Comparison of ENCODE assay signal across 19 cellular contexts in the genomic region with DNA sequence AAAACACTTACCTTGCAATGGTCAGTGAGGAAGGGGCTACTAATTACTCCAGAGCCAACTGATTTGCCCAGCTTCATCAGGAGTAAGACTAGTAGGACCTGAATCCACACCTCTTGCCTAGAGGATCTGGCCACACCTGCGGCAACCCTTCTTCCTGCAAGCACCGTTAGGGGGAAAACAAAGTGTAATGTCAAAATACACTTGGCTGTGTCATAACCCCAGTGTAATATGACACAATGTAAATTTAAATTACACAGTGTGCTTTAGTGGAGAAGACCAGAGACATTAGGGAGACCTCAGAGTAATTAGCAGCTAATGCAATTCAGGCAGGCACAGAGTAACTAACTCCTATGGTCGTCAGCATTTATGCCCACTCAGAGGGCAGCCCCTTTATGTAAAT.
DNase-seq lines count a peak whose midpoint lies in the region; ATAC-seq and TF ChIP-seq lines count a peak whose summit lies in the region.
"Had no signal": no experiment of that assay in that cellular context is flagged by ENCODE, and none has a peak within 500 bp of the region (broad histone marks: within the 10 kb centered on the region; RNA-seq: fewer than 3 reads in every experiment).

No MANE protein-coding gene starts in this region.

- in situ Hi-C loops in ACHN (cut with HindIII; ENCODE audit: low pct_ligation_motif_present, low pct_unique_long_range_greater_than_20kb, low sequenced_read_pairs) = no loop called here

- H3K4me3 Mint-ChIP-seq in activated CD4-positive, alpha-beta T cell treated with anti-CD3 and anti-CD28 coated beads, Interleukin-2, amount 10 ng/mL, durations not matched to agents 24 days and 14 days = no peak overlapping the region
- H3K4me3 Mint-ChIP-seq: CD8-positive, alpha-beta T cell; T-helper 2 cell treated with Interferon-gamma antibody and Interleukin-4, amounts not matched to agents 5 μg/mL and 100 μg/mL, for 36 hours had no signal

- ATAC-seq in mucosa of descending colon (peak; percentile 33), HG03469 (IDR thresholded peaks at IDR 0.05; ENCODE audit: unreplicated experiment) (no peak)
- ATAC-seq: CD8-positive, alpha-beta T cell; esophagus mucosa; HCT116; K562; PC-3 had no signal

- H3K27ac Mint-ChIP-seq in activated CD4-positive, alpha-beta T cell treated with anti-CD3 and anti-CD28 coated beads, Interleukin-2, amount 10 ng/mL, durations not matched to agents 24 days and 14 days = no peak overlapping the region
- H3K27ac Mint-ChIP-seq: CD8-positive, alpha-beta T cell; T-helper 2 cell treated with Interferon-gamma antibody and Interleukin-4, amounts not matched to agents 5 μg/mL and 100 μg/mL, for 36 hours had no signal

- peak; percentile 31 for DNase-seq in COR-L47 (lab: John Stamatoyannopoulos, UW)
- DNase-seq in NCI-H1930 (lab: John Stamatoyannopoulos, UW) = peak; percentile 6 to 35
- peak; percentile 58 for DNase-seq in RPMI8226
- no peak for DNase-seq in mucosa of descending colon
- DNase-seq in GF-D8 (lab: John Stamatoyannopoulos, UW) = no peak
- DNase-seq in ACHN = no peak
- DNase-seq in activated CD4-positive, alpha-beta T cell treated with anti-CD3 and anti-CD28 coated beads, Interleukin-2, amount 10 ng/mL, durations not matched to agents 24 days and 14 days = no peak
- DNase-seq: activated effector memory CD4-positive, alpha-beta T cell treated with Interleukin-2 at 50 U/mL for 16 hours; CD8-positive, alpha-beta T cell; NCI-H524 treated with DMSO at 0.1 percent for 48 hours; PC-3; stomach had no signal

- peaks cover 24% of the 10 kb centered on the region for H3K27me3 Mint-ChIP-seq in activated CD4-positive, alpha-beta T cell treated with anti-CD3 and anti-CD28 coated beads, Interleukin-2, amount 10 ng/mL, durations not matched to agents 24 days and 14 days

- TF ChIP-seq CTCF in mucosa of descending colon (IDR thresholded peaks at IDR 0.05) = no peak

- no peak overlapping the region for H3K4me3 ChIP-seq in mucosa of descending colon
- H3K4me3 ChIP-seq: K562, upper lobe of left lung had no signal

- intact Hi-C loops in mucosa of descending colon (cut with DNase I, micrococcal nuclease) = no loop called here
- intact Hi-C loops in activated CD4-positive, alpha-beta T cell treated with anti-CD3 and anti-CD28 coated beads, Interleukin-2, amount 10 ng/mL, durations not matched to agents 24 days and 14 days (cut with micrococcal nuclease) = no loop called here

- H3K9me3 Mint-ChIP-seq in activated CD4-positive, alpha-beta T cell treated with anti-CD3 and anti-CD28 coated beads, Interleukin-2, amount 10 ng/mL, durations not matched to agents 24 days and 14 days = no peaks in the 10 kb centered on the region
- H3K9me3 Mint-ChIP-seq: T-helper 2 cell treated with Interferon-gamma antibody and Interleukin-4, amounts not matched to agents 5 μg/mL and 100 μg/mL, for 36 hours had no signal

- no peaks in the 10 kb centered on the region for H3K4me1 Mint-ChIP-seq in activated CD4-positive, alpha-beta T cell treated with anti-CD3 and anti-CD28 coated beads, Interleukin-2, amount 10 ng/mL, durations not matched to agents 24 days and 14 days

- H3K4me1 ChIP-seq in mucosa of descending colon (ENCODE audit: low read depth) = no peaks in the 10 kb centered on the region
- H3K4me1 ChIP-seq: upper lobe of left lung had no signal

- no peaks in the 10 kb centered on the region for H3K9me3 ChIP-seq in mucosa of descending colon
- H3K9me3 ChIP-seq: stomach, upper lobe of left lung had no signal

- H3K36me3 ChIP-seq in mucosa of descending colon (ENCODE audit: low read depth) = no peaks in the 10 kb centered on the region
- H3K36me3 ChIP-seq: cardiac muscle cell, stomach, upper lobe of left lung had no signal

- H3K36me3 Mint-ChIP-seq in activated CD4-positive, alpha-beta T cell treated with anti-CD3 and anti-CD28 coated beads, Interleukin-2, amount 10 ng/mL, durations not matched to agents 24 days and 14 days (ENCODE audit: low read depth) = no peaks in the 10 kb centered on the region
- H3K36me3 Mint-ChIP-seq: CD8-positive, alpha-beta T cell had no signal

Comparison
In these comparisons a context has a peak if more than half of its experiments do, and no peak if none do; other contexts are left out.
1. DNase-seq: peak in COR-L47 (single experiment), NCI-H1930 (2 of 2) and RPMI8226 (single experiment); none in mucosa of descending colon (0 of 3), GF-D8 (single experiment), ACHN (single experiment) and activated CD4-positive, alpha-beta T cell treated with anti-CD3 and anti-CD28 coated beads, Interleukin-2, amount 10 ng/mL, durations not matched to agents 24 days and 14 days (single experiment).